In genomic region chr4:145609494-145610427, GRCh38 we compare ENCODE assay signal across 8 cellular contexts. TPM values are rescaled to one million over a fixed set of nuclear protein-coding genes. Genes with fewer than 3 reads are reported as not detected.
A peak's percentile ranks its signal among the peaks of the same experiment; 100 is the strongest.
DNase-seq lines count a peak whose midpoint lies in the region; ATAC-seq and TF ChIP-seq lines count a peak whose summit lies in the region.

No MANE protein-coding gene starts in this region.

- peaks cover 0 to 7% of the 10 kb centered on the region in 2 experiments for H3K9me3 ChIP-seq in CD4-positive, CD25-positive, alpha-beta regulatory T cell (ENCODE audit: control insufficient read depth in 2 of 2, low read length in 2 of 2)
- no peaks in the 10 kb centered on the region for H3K9me3 ChIP-seq in psoas muscle

- intact Hi-C loops in psoas muscle (cut with DNase I), result loop anchor here (2.0 to 10.0 kb wide), 6 partner anchors 115 to 1435 kb away; partner anchors contain the start of gene SMAD1 (in 1 of the 2)

- peaks cover 0 to 4% (median 0%) of the 10 kb centered on the region in 4 donors for H3K4me1 Mint-ChIP-seq in CD4-positive, CD25-positive, alpha-beta regulatory T cell

- peak; percentile 31 to 76 (median 55) for DNase-seq in CD4-positive, CD25-positive, alpha-beta regulatory T cell
- DNase-seq in HT1080 (ENCODE audit: low read depth), result peak; percentile 62
- peak; percentile 49 for DNase-seq in RPMI8226
- peak; percentile 72 for DNase-seq in activated naive CD4-positive, alpha-beta T cell treated with Interleukin-2 at 50 U/mL for 16 hours
- DNase-seq in globus pallidus (ENCODE audit: low spot score), result peak; percentile 65
- DNase-seq in psoas muscle, result peak in 1 of 2 donors; percentile 24
- DNase-seq in mesenteric fat pad (ENCODE audit: low spot score), result no peak

- no peak overlapping the region for H3K4me3 ChIP-seq in CD4-positive, CD25-positive, alpha-beta regulatory T cell (ENCODE audit: low read depth, low read length)
- no peak overlapping the region for H3K4me3 ChIP-seq in psoas muscle

- WGBS in psoas muscle, 3 donors, result 49 to 65% (median 59%) methylated on average over 4 of the region's 4 CpGs

- no peaks in the 10 kb centered on the region for H3K36me3 ChIP-seq in CD4-positive, CD25-positive, alpha-beta regulatory T cell (ENCODE audit: control insufficient read depth, insufficient read depth, low read length)
- H3K36me3 ChIP-seq in psoas muscle (ENCODE audit: insufficient read depth in 1 of 2, low read depth in 1 of 2), result no peaks in the 10 kb centered on the region

- H3K36me3 Mint-ChIP-seq in CD4-positive, CD25-positive, alpha-beta regulatory T cell, result no peaks in the 10 kb centered on the region

- H3K9me3 Mint-ChIP-seq in CD4-positive, CD25-positive, alpha-beta regulatory T cell, result peaks cover 0 to 9% (median 1%) of the 10 kb centered on the region in 7 donors

- TF ChIP-seq CTCF in psoas muscle (IDR thresholded peaks at IDR 0.05), result peak; percentile 78

- no peak overlapping the region for H3K27ac ChIP-seq in CD4-positive, CD25-positive, alpha-beta regulatory T cell (ENCODE audit: insufficient read depth, low read length, poor library complexity, severe bottlenecking)
- no peak overlapping the region for H3K27ac ChIP-seq in psoas muscle

- H3K4me3 Mint-ChIP-seq in CD4-positive, CD25-positive, alpha-beta regulatory T cell, result no peak overlapping the region

- peak overlapping the region in 1 of 3 donors; percentile 33 for H3K27ac Mint-ChIP-seq in CD4-positive, CD25-positive, alpha-beta regulatory T cell

- no peaks in the 10 kb centered on the region for H3K4me1 ChIP-seq in CD4-positive, CD25-positive, alpha-beta regulatory T cell (ENCODE audit: control insufficient read depth, insufficient read depth, low read length, poor library complexity, severe bottlenecking)
- no peaks in the 10 kb centered on the region for H3K4me1 ChIP-seq in psoas muscle

- peaks cover 50% of the 10 kb centered on the region for H3K27me3 Mint-ChIP-seq in CD4-positive, CD25-positive, alpha-beta regulatory T cell

- H3K27me3 ChIP-seq in CD4-positive, CD25-positive, alpha-beta regulatory T cell (ENCODE audit: control insufficient read depth, insufficient read depth, low read length), result peaks cover 2% of the 10 kb centered on the region
- no peaks in the 10 kb centered on the region for H3K27me3 ChIP-seq in psoas muscle (ENCODE audit: insufficient read depth in 3 of 3, low read length in 2 of 3)

- ATAC-seq in CD4-positive, CD25-positive, alpha-beta regulatory T cell (ENCODE audit: low read depth in 2 of 2), result peak; percentile 53 to 67
- ATAC-seq in GM18909 (IDR thresholded peaks at IDR 0.05; ENCODE audit: poor library complexity, unreplicated experiment) (peak; percentile 60), psoas muscle (peak; percentile 52 to 78 (median 66))

RNA-seq across cellular contexts. Expression of gene MMAA, which starts 9.4 kb away (rescaled TPM):
- total RNA-seq in CD4-positive, CD25-positive, alpha-beta regulatory T cell, result 14.7 TPM
- polyA plus RNA-seq in CD4-positive, CD25-positive, alpha-beta regulatory T cell, result 10 to 100 TPM in 3 of 4 donors, 1 to 10 TPM in 1; 9.7 to 18.7 (median 13.6) TPM
- 3.1 and 3.2 TPM in 2 replicates for total RNA-seq in HT1080 (2014; rRNA removed; shearing (Covaris generic))
- polyA plus RNA-seq in HT1080 (2015; cell fraction: cytosol; rRNA removed), result 5.0 and 5.8 TPM in 2 replicates
- 5.5 and 6.3 TPM in 2 replicates for polyA plus RNA-seq in HT1080 (2015; cell fraction: nucleus; rRNA removed)
- total RNA-seq in psoas muscle, result 10 to 100 TPM; 13.3 to 21.9 (median 17.2) TPM
- 1 to 10 TPM; 3.6 to 6.1 (median 4.5) TPM for polyA plus RNA-seq in psoas muscle
- total RNA-seq in mesenteric fat pad, result 7.5 TPM
